22 cellular contexts compared by ENCODE assay signal in the genomic region with DNA sequence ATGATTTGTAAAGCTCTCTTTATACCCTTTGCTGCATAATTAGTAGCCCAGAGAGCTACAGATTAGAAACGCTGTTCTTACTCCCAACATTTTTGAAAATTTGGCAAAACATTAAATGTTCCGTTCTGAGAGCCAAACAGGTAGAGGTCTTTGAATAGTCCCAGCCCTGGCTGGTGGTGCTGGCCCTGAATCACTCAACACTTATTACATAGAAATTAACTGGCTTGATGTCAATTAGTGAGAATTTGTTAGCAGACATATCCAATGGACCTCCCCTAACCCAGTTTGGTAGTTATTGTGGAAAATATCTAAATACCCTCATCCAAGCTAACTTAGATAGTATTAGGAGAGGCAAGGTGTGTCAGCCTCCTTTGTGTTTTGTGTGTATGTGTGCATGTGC.
DNase-seq lines count a peak whose midpoint lies in the region; TF ChIP-seq lines count a peak whose summit lies in the region.
"Had no signal": no experiment of that assay in that cellular context is flagged by ENCODE, and none has a peak within 500 bp of the region (broad histone marks: within the 10 kb centered on the region; RNA-seq: fewer than 3 reads in every experiment).

No MANE protein-coding gene starts in this region.

- H3K27ac ChIP-seq in SK-N-MC (0 out of 2 replicates have a peak overlapping the region, but pooled peaks have one; percentile 14), uterus (peak overlapping the region; percentile 27 to 45), tibial nerve (peak overlapping the region in 1 of 4 donors; percentile 34)
- H3K27ac ChIP-seq: 22Rv1, PC-9 had no signal

- no peaks in the 10 kb centered on the region for H3K27me3 ChIP-seq in uterus
- peaks cover 0 to 6% of the 10 kb centered on the region in 2 donors for H3K27me3 ChIP-seq in tibial nerve

- H3K4me1 ChIP-seq in uterus (peaks cover 0 to 4% of the 10 kb centered on the region in 2 donors), tibial nerve (peaks cover 0 to 12% (median 0%) of the 10 kb centered on the region in 4 donors)

- H3K4me3 ChIP-seq in SK-N-MC (no peak overlapping the region), uterus (no peak overlapping the region), tibial nerve (peak overlapping the region in 1 of 4 donors; percentile 14)
- H3K4me3 ChIP-seq: K562, PC-9 had no signal

- 70 to 78% methylated on average over 2 of the region's 2 CpGs for WGBS in tibial nerve, 2 donors

- TF ChIP-seq CTCF in glutamatergic neuron (IDR thresholded peaks at IDR 0.05; ENCODE audit: partially characterized antibody, unreplicated experiment) (no peak), uterus (IDR thresholded peaks at IDR 0.05) (no peak), tibial nerve (IDR thresholded peaks at IDR 0.05) (no peak)

- peaks cover 1% of the 10 kb centered on the region for H3K27me3 Mint-ChIP-seq in glutamatergic neuron (ENCODE audit: unreplicated experiment)

- peak; percentile 58 for DNase-seq in NCI-H82 (lab: John Stamatoyannopoulos, UW)
- DNase-seq in NCI-H82 treated with DMSO at 0.1 percent for 48 hours (lab: John Stamatoyannopoulos, UW; ENCODE audit: unreplicated experiment) = no peak
- no peak for DNase-seq in SK-N-MC (ENCODE audit: low read depth, low spot score)
- no peak for DNase-seq in glutamatergic neuron
- no peak for DNase-seq in uterus
- DNase-seq in tibial nerve (ENCODE audit: low spot score in 2 of 2) = no peak
- no peak for DNase-seq in stimulated activated CD4-positive, alpha-beta T cell treated with anti-CD3 and anti-CD28 coated beads, Interleukin-12 subunit alpha, Interleukin-12 subunit beta, amount 100 ng/mL, for 4 hours
- DNase-seq: ACHN, DMS153, DND-41, H9, Kasumi-1, MV-4-11, NCI-H1105, NCI-H1436 treated with DMSO at 0.1 percent for 48 hours, NCI-H1930, NCI-H2107, NCI-H524, NCI-H774, PC-9 had no signal

- H3K9ac ChIP-seq in SK-N-MC (ENCODE audit: insufficient read length) = no peak overlapping the region

- intact Hi-C loops in uterus (cut with DNase I; ENCODE audit: low total_unique reads) = no loop called here

- H3K9me3 ChIP-seq in SK-N-MC (ENCODE audit: low read depth, low read length) = no peaks in the 10 kb centered on the region
- no peaks in the 10 kb centered on the region for H3K9me3 ChIP-seq in uterus
- no peaks in the 10 kb centered on the region for H3K9me3 ChIP-seq in tibial nerve

- TF ChIP-seq POLR2A in uterus (IDR thresholded peaks at IDR 0.05) = no peak
- TF ChIP-seq POLR2A in tibial nerve (IDR thresholded peaks at IDR 0.05) = no peak

- H3K36me3 Mint-ChIP-seq in glutamatergic neuron (ENCODE audit: unreplicated experiment) = no peaks in the 10 kb centered on the region

- peaks cover 7% of the 10 kb centered on the region for H3K4me1 Mint-ChIP-seq in glutamatergic neuron (ENCODE audit: low read depth, unreplicated experiment)

- H3K27ac Mint-ChIP-seq in glutamatergic neuron (ENCODE audit: unreplicated experiment) = no peak overlapping the region
- H3K27ac Mint-ChIP-seq: H9 had no signal

- no peak for TF ChIP-seq EP300 in tibial nerve (IDR thresholded peaks at IDR 0.05)

- H3K4me3 Mint-ChIP-seq in glutamatergic neuron (ENCODE audit: unreplicated experiment) = peak overlapping the region; percentile 23
- H3K4me3 Mint-ChIP-seq: H9 had no signal

- no peaks in the 10 kb centered on the region for H3K9me3 Mint-ChIP-seq in glutamatergic neuron (ENCODE audit: unreplicated experiment)
- H3K9me3 Mint-ChIP-seq: H9 had no signal

- no peaks in the 10 kb centered on the region for H3K36me3 ChIP-seq in SK-N-MC (ENCODE audit: insufficient read depth, low read length)
- H3K36me3 ChIP-seq in uterus = no peaks in the 10 kb centered on the region
- no peaks in the 10 kb centered on the region for H3K36me3 ChIP-seq in tibial nerve
